40 cellular contexts compared by ENCODE assay signal in genomic region chr5:148690945-148691344, GRCh38. TPM values are rescaled to one million over a fixed set of nuclear protein-coding genes. Genes with fewer than 3 reads are reported as not detected.
"Had no signal": no experiment of that assay in that cellular context is flagged by ENCODE, and none has a peak within 500 bp of the region (broad histone marks: within the 10 kb centered on the region; RNA-seq: fewer than 3 reads in every experiment).

No MANE protein-coding gene starts in this region.

- DNase-seq: activated effector memory CD4-positive, alpha-beta T cell treated with anti-CD3 and anti-CD28 coated beads, Interleukin-2, amount 50 U/mL, for 16 hours; activated effector memory CD4-positive, alpha-beta T cell treated with Interleukin-2 at 50 U/mL for 16 hours; activated gamma-delta T cell; activated gamma-delta T cell treated with Interleukin-2 at 50 U/mL for 16 hours; activated naive CD4-positive, alpha-beta T cell; activated naive CD4-positive, alpha-beta T cell treated with anti-CD3 and anti-CD28 coated beads for 36 hours; activated naive CD4-positive, alpha-beta T cell treated with anti-CD3 and anti-CD28 coated beads, Interleukin-2, amount 10 ng/mL, durations not matched to agents 7 days and 5 days; activated naive CD4-positive, alpha-beta T cell treated with anti-CD3 and anti-CD28 coated beads, Interleukin-2, amount 50 U/mL, for 16 hours; activated naive CD4-positive, alpha-beta T cell treated with Interleukin-2 at 50 U/mL for 16 hours; activated naive CD8-positive, alpha-beta T cell treated with anti-CD3 and anti-CD28 coated beads for 36 hours; activated naive CD8-positive, alpha-beta T cell treated with anti-CD3 and anti-CD28 coated beads, Interleukin-2, amount 10 ng/mL, durations not matched to agents 7 days and 5 days; activated naive CD8-positive, alpha-beta T cell treated with anti-CD3 and anti-CD28 coated beads, Interleukin-2, amount 50 U/mL, for 24 hours; activated T-cell treated with anti-CD3 and anti-CD28 coated beads, Interleukin-2, amount 50 U/mL, for 4 hours; activated T-cell treated with anti-CD3 and anti-CD28 coated beads, Interleukin-2, amount 50 U/mL, for 48 hours; activated T-cell treated with anti-CD3 and anti-CD28 coated beads, Interleukin-2, amount 50 U/mL, for 72 hours; adrenal gland; amniotic stem cell; amygdala; anterior cingulate cortex; aorta; body of pancreas; brain microvascular endothelial cell; caudate nucleus; central memory CD4-positive, alpha-beta T cell; cerebellar nuclear complex had no signal

- H3K9me3 ChIP-seq: body of pancreas had no signal

- H3K4me1 Mint-ChIP-seq: activated naive CD4-positive, alpha-beta T cell treated with anti-CD3 and anti-CD28 coated beads, Interleukin-2, amount 10 ng/mL, durations not matched to agents 7 days and 5 days; activated naive CD4-positive, alpha-beta T cell treated with anti-CD3 and anti-CD28 coated beads, Interleukin-2, amount 50 U/mL, for 24 hours; activated naive CD8-positive, alpha-beta T cell treated with anti-CD3 and anti-CD28 coated beads for 36 hours; activated naive CD8-positive, alpha-beta T cell treated with anti-CD3 and anti-CD28 coated beads, Interleukin-2, amount 10 ng/mL, durations not matched to agents 7 days and 5 days; activated naive CD8-positive, alpha-beta T cell treated with anti-CD3 and anti-CD28 coated beads, Interleukin-2, amount 50 U/mL, for 24 hours; activated T-helper 17 cell treated with anti-CD3 and anti-CD28 coated beads, Interleukin-2, amount 50 U/mL, for 72 hours; brain; central memory CD8-positive, alpha-beta T cell had no signal

- H3K4me1 ChIP-seq: adrenal gland, ascending aorta, body of pancreas, breast epithelium had no signal

- H3K36me3 Mint-ChIP-seq: activated naive CD4-positive, alpha-beta T cell treated with anti-CD3 and anti-CD28 coated beads, Interleukin-2, amount 10 ng/mL, durations not matched to agents 7 days and 5 days; activated naive CD4-positive, alpha-beta T cell treated with anti-CD3 and anti-CD28 coated beads, Interleukin-2, amount 50 U/mL, for 24 hours; activated naive CD8-positive, alpha-beta T cell treated with anti-CD3 and anti-CD28 coated beads, Interleukin-2, amount 10 ng/mL, durations not matched to agents 7 days and 5 days; brain had no signal

- H3K27me3 ChIP-seq: adrenal gland, ascending aorta, body of pancreas, brain microvascular endothelial cell, breast epithelium, cardiac muscle cell had no signal

- H3K4me3 ChIP-seq: adrenal gland, ascending aorta, body of pancreas, breast epithelium, cardiac muscle cell had no signal

- H3K4me3 Mint-ChIP-seq: activated naive CD4-positive, alpha-beta T cell treated with anti-CD3 and anti-CD28 coated beads for 36 hours; activated naive CD4-positive, alpha-beta T cell treated with anti-CD3 and anti-CD28 coated beads, Interleukin-2, amount 10 ng/mL, durations not matched to agents 7 days and 5 days; activated naive CD4-positive, alpha-beta T cell treated with anti-CD3 and anti-CD28 coated beads, Interleukin-2, amount 50 U/mL, for 24 hours; activated naive CD8-positive, alpha-beta T cell; activated naive CD8-positive, alpha-beta T cell treated with anti-CD3 and anti-CD28 coated beads for 36 hours; activated naive CD8-positive, alpha-beta T cell treated with anti-CD3 and anti-CD28 coated beads, Interleukin-2, amount 10 ng/mL, durations not matched to agents 7 days and 5 days; activated naive CD8-positive, alpha-beta T cell treated with anti-CD3 and anti-CD28 coated beads, Interleukin-2, amount 50 U/mL, for 24 hours; activated T-cell treated with anti-CD3 and anti-CD28 coated beads, Interleukin-2, amount 50 U/mL, for 4 hours; activated T-cell treated with anti-CD3 and anti-CD28 coated beads, Interleukin-2, amount 50 U/mL, for 72 hours; activated T-helper 1 cell treated with anti-CD3 and anti-CD28 coated beads, Interleukin-12 subunit alpha, Interleukin-12 subunit beta, Interleukin-2, Interleukin-4 antibody, amounts not matched to agents 30 ng/mL and 10 ng/mL and 1 ng/mL, durations not matched to agents 14 hours and 24 hours and 36 hours; activated T-helper 17 cell treated with anti-CD3 and anti-CD28 coated beads, Interleukin-2, amount 50 U/mL, for 72 hours; brain; central memory CD8-positive, alpha-beta T cell had no signal

- ATAC-seq: activated naive CD4-positive, alpha-beta T cell treated with anti-CD3 and anti-CD28 coated beads, Interleukin-2, amount 50 U/mL, for 72 hours; activated naive CD8-positive, alpha-beta T cell treated with anti-CD3 and anti-CD28 coated beads, Interleukin-2, amount 50 U/mL, for 24 hours; activated T-cell treated with anti-CD3 and anti-CD28 coated beads, Interleukin-2, amount 50 U/mL, for 4 hours; activated T-cell treated with anti-CD3 and anti-CD28 coated beads, Interleukin-2, amount 50 U/mL, for 72 hours; activated T-helper 17 cell treated with anti-CD3 and anti-CD28 coated beads, Interleukin-2, amount 50 U/mL, for 72 hours; body of pancreas had no signal

- H3K27me3 Mint-ChIP-seq: activated naive CD4-positive, alpha-beta T cell treated with anti-CD3 and anti-CD28 coated beads, Interleukin-2, amount 10 ng/mL, durations not matched to agents 7 days and 5 days had no signal

- H3K9me3 Mint-ChIP-seq: central memory CD8-positive, alpha-beta T cell had no signal

- H3K27ac ChIP-seq: adrenal gland, ascending aorta, body of pancreas, brain microvascular endothelial cell, breast epithelium, cardiac muscle cell had no signal

- H3K27ac Mint-ChIP-seq: activated naive CD4-positive, alpha-beta T cell treated with anti-CD3 and anti-CD28 coated beads for 36 hours; activated naive CD4-positive, alpha-beta T cell treated with anti-CD3 and anti-CD28 coated beads, Interleukin-2, amount 10 ng/mL, durations not matched to agents 7 days and 5 days; activated naive CD4-positive, alpha-beta T cell treated with anti-CD3 and anti-CD28 coated beads, Interleukin-2, amount 50 U/mL, for 24 hours; activated naive CD4-positive, alpha-beta T cell treated with anti-CD3 and anti-CD28 coated beads, Interleukin-2, amount 50 U/mL, for 72 hours; activated naive CD8-positive, alpha-beta T cell; activated naive CD8-positive, alpha-beta T cell treated with anti-CD3 and anti-CD28 coated beads for 36 hours; activated naive CD8-positive, alpha-beta T cell treated with anti-CD3 and anti-CD28 coated beads, Interleukin-2, amount 10 ng/mL, durations not matched to agents 7 days and 5 days; activated naive CD8-positive, alpha-beta T cell treated with anti-CD3 and anti-CD28 coated beads, Interleukin-2, amount 50 U/mL, for 24 hours; activated T-cell treated with anti-CD3 and anti-CD28 coated beads, Interleukin-2, amount 50 U/mL, for 72 hours; activated T-helper 1 cell treated with anti-CD3 and anti-CD28 coated beads, Interleukin-12 subunit alpha, Interleukin-12 subunit beta, Interleukin-2, Interleukin-4 antibody, amounts not matched to agents 30 ng/mL and 10 ng/mL and 1 ng/mL, durations not matched to agents 14 hours and 24 hours and 36 hours; activated T-helper 17 cell treated with anti-CD3 and anti-CD28 coated beads, Interleukin-2, amount 50 U/mL, for 72 hours; activated T-helper 2 cell treated with anti-CD3 and anti-CD28 coated beads, Interferon-gamma antibody, Interleukin-2, Interleukin-4, amounts not matched to agents 10 μg/mL and 5 μg/mL and 100 μg/mL, durations not matched to agents 14 hours and 24 hours and 36 hours; brain had no signal

- FAIRE-seq: astrocyte, bronchial epithelial cell had no signal

- H3K36me3 ChIP-seq: adrenal gland, ascending aorta, brain microvascular endothelial cell, breast epithelium, cardiac muscle cell had no signal

RNA-seq across cellular contexts. Expression of gene HTR4, which starts 36.6 kb away (rescaled TPM):
- total RNA-seq: activated naive CD4-positive, alpha-beta T cell treated with anti-CD3 and anti-CD28 coated beads for 36 hours; activated naive CD4-positive, alpha-beta T cell treated with anti-CD3 and anti-CD28 coated beads, Interleukin-2, amount 50 U/mL, for 72 hours; activated naive CD8-positive, alpha-beta T cell treated with anti-CD3 and anti-CD28 coated beads for 36 hours; activated naive CD8-positive, alpha-beta T cell treated with anti-CD3 and anti-CD28 coated beads, Interleukin-2, amount 10 ng/mL, durations not matched to agents 7 days and 5 days; activated T-cell treated with anti-CD3 and anti-CD28 coated beads, Interleukin-2, amount 50 U/mL, for 4 hours; activated T-cell treated with anti-CD3 and anti-CD28 coated beads, Interleukin-2, amount 50 U/mL, for 72 hours; activated T-helper 1 cell treated with anti-CD3 and anti-CD28 coated beads, Interleukin-12 subunit alpha, Interleukin-12 subunit beta, Interleukin-2, Interleukin-4 antibody, amounts not matched to agents 30 ng/mL and 10 ng/mL and 1 ng/mL, durations not matched to agents 14 hours and 24 hours and 36 hours; activated T-helper 17 cell treated with anti-CD3 and anti-CD28 coated beads, Interleukin-2, amount 50 U/mL, for 72 hours; activated T-helper 2 cell treated with anti-CD3 and anti-CD28 coated beads, Interferon-gamma antibody, Interleukin-2, Interleukin-4, amounts not matched to agents 10 μg/mL and 5 μg/mL and 100 μg/mL, durations not matched to agents 14 hours and 24 hours and 36 hours; astrocyte; body of pancreas; bronchial epithelial cell; chondrocyte had no signal
- polyA plus RNA-seq: adipose tissue had no signal
